Comparison of ENCODE assay signal across 19 cellular contexts in genomic region chr10:63169063-63169462, GRCh38. TPM values are rescaled to one million over a fixed set of nuclear protein-coding genes. Genes with fewer than 3 reads are reported as not detected.
A peak's percentile ranks its signal among the peaks of the same experiment; 100 is the strongest.
DNase-seq lines count a peak whose midpoint lies in the region; ATAC-seq, FAIRE-seq and TF ChIP-seq lines count a peak whose summit lies in the region.
"Had no signal": no experiment of that assay in that cellular context is flagged by ENCODE, and none has a peak within 500 bp of the region (broad histone marks: within the 10 kb centered on the region; RNA-seq: fewer than 3 reads in every experiment).

No MANE protein-coding gene starts in this region.

- no peak overlapping the region for H2BK5ac ChIP-seq in mesenchymal stem cell (ENCODE audit: low read depth, low read length, poor library complexity, severe bottlenecking)

- no peak overlapping the region for H2BK12ac ChIP-seq in mesenchymal stem cell (ENCODE audit: low read length in 2 of 2)

- H3K27me3 ChIP-seq in cardiac muscle cell: no peaks in the 10 kb centered on the region
- no peaks in the 10 kb centered on the region for H3K27me3 ChIP-seq in heart right ventricle
- no peaks in the 10 kb centered on the region for H3K27me3 ChIP-seq in mesenchymal stem cell (ENCODE audit: control insufficient read depth in 1 of 2, insufficient read depth in 1 of 2, low read length in 2 of 2)
- H3K27me3 ChIP-seq in tibial artery: no peaks in the 10 kb centered on the region
- H3K27me3 ChIP-seq: adrenal gland, foreskin keratinocyte, right atrium auricular region had no signal

- no peak overlapping the region for H2BK15ac ChIP-seq in mesenchymal stem cell (ENCODE audit: low read depth, poor library complexity, severe bottlenecking)

- H4K8ac ChIP-seq in mesenchymal stem cell (ENCODE audit: low read length): no peak overlapping the region

- H3K18ac ChIP-seq in mesenchymal stem cell (ENCODE audit: low read depth in 1 of 2, low read length in 2 of 2): no peak overlapping the region

- H2AK5ac ChIP-seq in mesenchymal stem cell (ENCODE audit: low read length, severe bottlenecking): no peak overlapping the region

- H3K36me3 ChIP-seq in cardiac muscle cell: peaks cover 26% of the 10 kb centered on the region
- H3K36me3 ChIP-seq in heart right ventricle: peaks cover 0 to 98% (median 9%) of the 10 kb centered on the region in 9 donors
- peaks cover 11 to 91% of the 10 kb centered on the region in 2 experiments for H3K36me3 ChIP-seq in mesenchymal stem cell (ENCODE audit: control insufficient read depth in 1 of 2, insufficient read depth in 2 of 2, low read depth in 1 of 2, low read length in 2 of 2)
- H3K36me3 ChIP-seq in tibial artery: peaks cover 0 to 29% (median 26%) of the 10 kb centered on the region in 3 donors

- no peak for TF ChIP-seq POLR2A in GM12892 (IDR thresholded peaks at IDR 0.05; ENCODE audit: low read depth, low read length)

- peak overlapping the region; percentile 7 to 47 for H3K27ac Mint-ChIP-seq in activated naive CD4-positive, alpha-beta T cell treated with anti-CD3 and anti-CD28 coated beads, Interleukin-2, amount 50 U/mL, for 72 hours

- H3K79me1 ChIP-seq in mesenchymal stem cell (replicated peaks; ENCODE audit: low read length, poor library complexity, severe bottlenecking): peaks cover 22% of the 10 kb centered on the region

- H2BK120ac ChIP-seq in mesenchymal stem cell (ENCODE audit: low read depth, low read length): no peak overlapping the region

- peak overlapping the region; percentile 3 for H3K9ac ChIP-seq in mesenchymal stem cell (ENCODE audit: low read length)

- no peak for ATAC-seq in heart right ventricle
- ATAC-seq in activated naive CD4-positive, alpha-beta T cell treated with anti-CD3 and anti-CD28 coated beads, Interleukin-2, amount 50 U/mL, for 72 hours: no peak
- ATAC-seq in GM18520 (IDR thresholded peaks at IDR 0.05; ENCODE audit: unreplicated experiment): no peak
- ATAC-seq: foreskin keratinocyte, K562, left ventricle myocardium superior had no signal

- 69% methylated on average over 2 of the region's 2 CpGs for WGBS in heart right ventricle, 2 donors
- 92% methylated on average over 2 of the region's 2 CpGs for WGBS in mesenchymal stem cell

- H2AFZ ChIP-seq in mesenchymal stem cell (ENCODE audit: low read depth, low read length): no peak overlapping the region

- H3K4me2 ChIP-seq in mesenchymal stem cell (ENCODE audit: low read length, poor library complexity, severe bottlenecking): no peak overlapping the region

- no peak overlapping the region for H4K91ac ChIP-seq in mesenchymal stem cell (ENCODE audit: low read length)

- FAIRE-seq in GM12892 (lab: Jason Lieb, UNC): no peak
- FAIRE-seq: K562 had no signal

- H3K27ac ChIP-seq in cardiac muscle cell: peak overlapping the region; percentile 85
- H3K27ac ChIP-seq in heart right ventricle: peak overlapping the region in 3 of 10 donors; percentile 2 to 48 (median 5)
- no peak overlapping the region for H3K27ac ChIP-seq in mesenchymal stem cell (ENCODE audit: low read length, poor library complexity, severe bottlenecking)
- H3K27ac ChIP-seq in tibial artery: peak overlapping the region; percentile 31 to 36
- H3K27ac ChIP-seq: adrenal gland, foreskin keratinocyte, right atrium auricular region had no signal

- intact Hi-C loops in heart right ventricle (cut with DNase I) (loop anchor here in 9 of 10 donors (2.0 to 10.0 kb wide), 9 partner anchors 456 to 653 kb away; no protein-coding TSS in a partner anchor), tibial artery (cut with DNase I; ENCODE audit: low total_unique reads) (loop anchor here (5.0 to 10.0 kb wide), 3 partner anchors 458 to 646 kb away; no protein-coding TSS in a partner anchor)

- no peak overlapping the region for H3K23ac ChIP-seq in mesenchymal stem cell (ENCODE audit: low read length in 2 of 2)

- DNase-seq in cardiac muscle cell (ENCODE audit: low read depth in 1 of 2, low spot score in 1 of 2) (no peak), heart right ventricle (no peak), mesenchymal stem cell (no peak), tibial artery (no peak), kidney glomerular epithelial cell (lab: John Stamatoyannopoulos, UW) (no peak), GM12892 (ENCODE audit: insufficient read length) (no peak)
- DNase-seq in activated naive CD4-positive, alpha-beta T cell treated with anti-CD3 and anti-CD28 coated beads, Interleukin-2, amount 50 U/mL, for 72 hours (ENCODE audit: low spot score in 2 of 2): no peak
- DNase-seq: activated CD4-positive, CD25-positive, alpha-beta regulatory T cell; adrenal gland; central memory CD4-positive, alpha-beta T cell; foreskin keratinocyte; GDM1; GOT3; left ventricle myocardium superior; NCI-H1048; stimulated activated CD4-positive, alpha-beta T cell treated with anti-CD3 and anti-CD28 coated beads, Interleukin-1b, Interleukin-23, amount 100 ng/mL, for 48 hours had no signal

- TF ChIP-seq CTCF in cardiac muscle cell (IDR thresholded peaks at IDR 0.05; ENCODE audit: low read depth, low read length): no peak
- TF ChIP-seq CTCF in heart right ventricle (IDR thresholded peaks at IDR 0.05): no peak
- no peak for TF ChIP-seq CTCF in tibial artery (IDR thresholded peaks at IDR 0.05)

- no peak overlapping the region for H3K14ac ChIP-seq in mesenchymal stem cell (ENCODE audit: low read length in 2 of 2)

- H3K9me3 Mint-ChIP-seq in activated naive CD4-positive, alpha-beta T cell treated with anti-CD3 and anti-CD28 coated beads, Interleukin-2, amount 50 U/mL, for 72 hours: peaks cover 0 to 5% of the 10 kb centered on the region in 2 donors

- H3K9me3 ChIP-seq in cardiac muscle cell (ENCODE audit: low read depth) (no peaks in the 10 kb centered on the region), heart right ventricle (no peaks in the 10 kb centered on the region), mesenchymal stem cell (ENCODE audit: control insufficient read depth, low read length) (no peaks in the 10 kb centered on the region), tibial artery (no peaks in the 10 kb centered on the region)
- H3K9me3 ChIP-seq: adrenal gland, right atrium auricular region had no signal

- H3K4ac ChIP-seq in mesenchymal stem cell (ENCODE audit: low read depth in 1 of 2, low read length in 2 of 2): no peak overlapping the region

- peaks cover 18 to 55% of the 10 kb centered on the region in 2 donors for H3K36me3 Mint-ChIP-seq in activated naive CD4-positive, alpha-beta T cell treated with anti-CD3 and anti-CD28 coated beads, Interleukin-2, amount 50 U/mL, for 72 hours

- H3K4me1 ChIP-seq in cardiac muscle cell (ENCODE audit: low read depth) (peaks cover 33% of the 10 kb centered on the region), heart right ventricle (peaks cover 0 to 40% (median 23%) of the 10 kb centered on the region in 9 donors), mesenchymal stem cell (ENCODE audit: control insufficient read depth, insufficient read depth, low read depth, low read length) (no peaks in the 10 kb centered on the region), tibial artery (peaks cover 0 to 13% (median 3%) of the 10 kb centered on the region in 4 donors)
- H3K4me1 ChIP-seq: foreskin keratinocyte had no signal

- H3K4me3 ChIP-seq in cardiac muscle cell (no peak overlapping the region), heart right ventricle (no peak overlapping the region), mesenchymal stem cell (ENCODE audit: insufficient read depth in 1 of 2, low read depth in 1 of 2, low read length in 2 of 2) (no peak overlapping the region), tibial artery (no peak overlapping the region)
- H3K4me3 ChIP-seq: adrenal gland, K562, right atrium auricular region had no signal

RNA-seq across cellular contexts. Expression of gene NRBF2, which starts 35.9 kb away (rescaled TPM):
- 16.1 and 16.4 TPM in 2 replicates for total RNA-seq in cardiac muscle cell
- polyA plus RNA-seq in cardiac muscle cell: 25.2 and 28.1 TPM in 2 replicates
- 10 to 100 TPM in 6 of 10 donors, 1 to 10 TPM in 4; 8.6 to 18.2 (median 10.2) TPM for total RNA-seq in heart right ventricle
- 10 to 100 TPM in 1 of 2 donors, 1 to 10 TPM in 1; 3.5 to 10.2 TPM for polyA plus RNA-seq in heart right ventricle
- 10 to 100 TPM; 18.4 to 21.1 TPM for total RNA-seq in activated naive CD4-positive, alpha-beta T cell treated with anti-CD3 and anti-CD28 coated beads, Interleukin-2, amount 50 U/mL, for 72 hours
- 42.8 TPM for polyA plus RNA-seq in mesenchymal stem cell (2013, experiment 1 of 2)
- 42.3 TPM for polyA plus RNA-seq in mesenchymal stem cell (2013, experiment 2 of 2)
- 31.8 TPM for polyA plus RNA-seq in GM12892 (2012; ENCODE audit: missing spikeins)
